Comparison of ENCODE assay signal across 2 cellular contexts in genomic region chr13:66689628-66690027, GRCh38.
TF ChIP-seq lines count a peak whose summit lies in the region.

No MANE protein-coding gene starts in this region.

TF ChIP-seq in GM23338, 12 proteins besides CTCF, POLR2A, EP300 and RAD21:
- TF ChIP-seq NANOG (IDR thresholded peaks at IDR 0.05; ENCODE audit: borderline replicate concordance), result no peak
- no peak for TF ChIP-seq JUNB (IDR thresholded peaks at IDR 0.05; ENCODE audit: unreplicated experiment)
- no peak for TF ChIP-seq ZNF331 (CRISPR knock-in tag; IDR thresholded peaks at IDR 0.05; ENCODE audit: low read depth)
- TF ChIP-seq POLR2AphosphoS5 (IDR thresholded peaks at IDR 0.05; ENCODE audit: low read depth), result no peak
- TF ChIP-seq ZNF114 (CRISPR knock-in tag; IDR thresholded peaks at IDR 0.05), result no peak
- no peak for TF ChIP-seq REST (IDR thresholded peaks at IDR 0.05; ENCODE audit: unreplicated experiment)
- TF ChIP-seq EZH2 (IDR thresholded peaks at IDR 0.05; ENCODE audit: low read depth, unreplicated experiment), result no peak
- TF ChIP-seq STAT1 (IDR thresholded peaks at IDR 0.05; ENCODE audit: unreplicated experiment), result no peak
- TF ChIP-seq ETS1 (IDR thresholded peaks at IDR 0.05), result no peak
- no peak for TF ChIP-seq EZH2phosphoT487 (IDR thresholded peaks at IDR 0.05; ENCODE audit: unreplicated experiment)
- TF ChIP-seq ZNF462 (CRISPR knock-in tag; IDR thresholded peaks at IDR 0.05), result no peak
- no peak for TF ChIP-seq CREB1 (CRISPR knock-in tag; IDR thresholded peaks at IDR 0.05; ENCODE audit: low read depth)
TF ChIP-seq in GM23338: peak in this region for 0.

TF ChIP-seq in H1, 55 proteins besides CTCF, POLR2A, EP300 and RAD21:
- TF ChIP-seq CHD1 (IDR thresholded peaks at IDR 0.05; ENCODE audit: low read depth, low read length), result no peak
